8 cellular contexts compared by ENCODE assay signal in genomic region chr14:37197421-37198272, GRCh38. TPM values are rescaled to one million over a fixed set of nuclear protein-coding genes. Genes with fewer than 3 reads are reported as not detected.
DNase-seq lines count a peak whose midpoint lies in the region; ATAC-seq lines count a peak whose summit lies in the region.

Gene MIPOL1 (plus strand): TSS chr14:37197937. CDS start chr14:37247889, 49,952 bp downstream.

- peaks cover 5% of the 10 kb centered on the region for H3K4me1 ChIP-seq in ectodermal cell (ENCODE audit: control insufficient read depth, insufficient read depth, low read length)

- no peaks in the 10 kb centered on the region for H3K36me3 ChIP-seq in ectodermal cell (ENCODE audit: control insufficient read depth, insufficient read depth, low read length)

- peaks cover 20% of the 10 kb centered on the region for H3K27me3 Mint-ChIP-seq in T-helper 1 cell treated with Interleukin-12 subunit alpha and Interleukin-12 subunit beta and Interleukin-4 antibody, amounts not matched to agents 30 μg/mL and 1 μg/mL, for 36 hours (ENCODE audit: low read depth)

- H3K4me1 Mint-ChIP-seq in T-helper 1 cell treated with Interleukin-12 subunit alpha and Interleukin-12 subunit beta and Interleukin-4 antibody, amounts not matched to agents 30 μg/mL and 1 μg/mL, for 36 hours (ENCODE audit: low read depth) = peaks cover 5% of the 10 kb centered on the region

- peak; percentile 93 for DNase-seq in DMS 273 (lab: John Stamatoyannopoulos, UW; ENCODE audit: unreplicated experiment)
- DNase-seq in NCI-H1092 treated with DMSO at 0.1 percent for 48 hours (lab: John Stamatoyannopoulos, UW) = peak; percentile 97
- DNase-seq in left lobe of liver (ENCODE audit: low spot score) = peak; percentile 92
- peak; percentile 48 for DNase-seq in stimulated activated CD4-positive, alpha-beta T cell treated with anti-CD3 and anti-CD28 coated beads, Interleukin-15, amount 100 ng/mL, for 24 hours

- peak within 1 kb of the TSS; percentile 64 for H3K4me3 Mint-ChIP-seq in T-helper 1 cell treated with Interleukin-12 subunit alpha and Interleukin-12 subunit beta and Interleukin-4 antibody, amounts not matched to agents 30 μg/mL and 1 μg/mL, for 36 hours

- H3K9me3 ChIP-seq in ectodermal cell (ENCODE audit: control insufficient read depth, low read length) = no peaks in the 10 kb centered on the region

- H3K4me3 ChIP-seq in ectodermal cell (ENCODE audit: insufficient read depth, low read depth, low read length) = peak within 1 kb of the TSS; percentile 65

- ATAC-seq in left lobe of liver (peak; percentile 99), HG02763 (IDR thresholded peaks at IDR 0.05; ENCODE audit: unreplicated experiment) (no peak), GM21528 (IDR thresholded peaks at IDR 0.05; ENCODE audit: low FRiP score, unreplicated experiment) (no peak)

- H3K27ac ChIP-seq in ectodermal cell (ENCODE audit: insufficient read depth, low read depth, low read length, poor library complexity, severe bottlenecking) = peak within 1 kb of the TSS; percentile 68

- 2% methylated on average over 70 of the region's 70 CpGs for WGBS in ectodermal cell, 2 experiments

- H3K9me3 Mint-ChIP-seq in T-helper 1 cell treated with Interleukin-12 subunit alpha and Interleukin-12 subunit beta and Interleukin-4 antibody, amounts not matched to agents 30 μg/mL and 1 μg/mL, for 36 hours = peaks cover 7% of the 10 kb centered on the region

- no peaks in the 10 kb centered on the region for H3K27me3 ChIP-seq in ectodermal cell (ENCODE audit: control insufficient read depth, insufficient read depth, low read length, poor library complexity, severe bottlenecking)

- no peak within 1 kb of the TSS for H3K27ac Mint-ChIP-seq in T-helper 1 cell treated with Interleukin-12 subunit alpha and Interleukin-12 subunit beta and Interleukin-4 antibody, amounts not matched to agents 30 μg/mL and 1 μg/mL, for 36 hours

- no peaks in the 10 kb centered on the region for H3K36me3 Mint-ChIP-seq in T-helper 1 cell treated with Interleukin-12 subunit alpha and Interleukin-12 subunit beta and Interleukin-4 antibody, amounts not matched to agents 30 μg/mL and 1 μg/mL, for 36 hours (ENCODE audit: low read depth)

RNA-seq across cellular contexts. Expression of gene MIPOL1, which starts in this region (rescaled TPM):
- polyA plus RNA-seq in ectodermal cell (2013, experiment 1 of 4) = 9.2 TPM
- polyA plus RNA-seq in ectodermal cell (2013, experiment 2 of 4) = 11.3 TPM
- 9.5 TPM for polyA plus RNA-seq in ectodermal cell (2013, experiment 3 of 4)
- polyA plus RNA-seq in ectodermal cell (2013, experiment 4 of 4) = 10.7 TPM
- 2.8 TPM for total RNA-seq in left lobe of liver
